ENCODE assay signal across 8 cellular contexts in the genomic region with DNA sequence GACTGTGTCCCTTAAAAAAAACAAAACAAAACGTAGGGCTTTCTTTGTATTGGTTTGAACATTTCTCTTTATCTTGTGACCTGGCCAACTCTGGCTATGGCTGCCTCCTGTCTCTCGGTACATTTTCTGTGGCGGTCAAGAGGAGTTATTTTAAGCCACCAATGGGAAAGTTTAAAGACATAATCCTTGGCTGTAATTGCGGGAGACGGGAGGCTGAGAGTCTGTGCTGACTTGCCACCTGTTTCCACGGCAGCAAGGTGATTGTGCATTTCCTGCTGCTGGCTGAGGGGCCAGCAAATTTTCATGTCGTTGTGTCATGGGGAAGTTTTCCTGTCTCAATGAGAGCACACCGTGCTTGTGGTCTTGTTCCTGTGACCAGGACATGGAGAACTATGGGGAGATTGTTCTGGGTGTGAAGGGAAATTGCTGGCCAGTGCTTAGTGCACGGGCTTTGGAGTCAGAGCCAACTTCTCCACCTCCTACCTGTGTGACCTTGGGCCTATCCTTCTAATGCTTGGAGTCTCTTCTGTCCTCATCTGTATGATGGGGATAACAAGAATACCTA. TPM values are rescaled to one million over a fixed set of nuclear protein-coding genes. Genes with fewer than 3 reads are reported as not detected.
A peak's percentile ranks its signal among the peaks of the same experiment; 100 is the strongest.
DNase-seq lines count a peak whose midpoint lies in the region; ATAC-seq and TF ChIP-seq lines count a peak whose summit lies in the region.

No MANE protein-coding gene starts in this region.

- peak overlapping the region; percentile 78 for H3K4me3 Mint-ChIP-seq in activated naive CD8-positive, alpha-beta T cell treated with anti-CD3 and anti-CD28 coated beads, Interleukin-2, amount 10 ng/mL, durations not matched to agents 7 days and 5 days

- peak overlapping the region; percentile 69 for H3K27ac ChIP-seq in lower lobe of right lung

- intact Hi-C loops in lower lobe of right lung (cut with DNase I) = no loop called here

- peak; percentile 47 to 86 for DNase-seq in NCI-H2081 (lab: John Stamatoyannopoulos, UW)
- no peak for DNase-seq in activated naive CD8-positive, alpha-beta T cell treated with anti-CD3 and anti-CD28 coated beads, Interleukin-2, amount 10 ng/mL, durations not matched to agents 7 days and 5 days
- peak; percentile 55 for DNase-seq in lower lobe of right lung
- no peak for DNase-seq in SKM-1 treated with dmso at 0.1 percent for 144 hours (lab: John Stamatoyannopoulos, UW; ENCODE audit: unreplicated experiment)
- no peak for DNase-seq in GDM1 (lab: John Stamatoyannopoulos, UW)

- H3K4me1 Mint-ChIP-seq in activated naive CD8-positive, alpha-beta T cell treated with anti-CD3 and anti-CD28 coated beads, Interleukin-2, amount 10 ng/mL, durations not matched to agents 7 days and 5 days = peaks cover 39% of the 10 kb centered on the region

- POLR2A ChIA-PET in activated naive CD8-positive, alpha-beta T cell treated with anti-CD3 and anti-CD28 coated beads, Interleukin-2, amount 10 ng/mL, durations not matched to agents 7 days and 5 days (lab: Charles Lee) = no interaction called here

- no peak overlapping the region for H3K4me3 ChIP-seq in lower lobe of right lung

- H3K36me3 ChIP-seq in lower lobe of right lung = no peaks in the 10 kb centered on the region

- ATAC-seq in GM18511 (IDR thresholded peaks at IDR 0.05; ENCODE audit: unreplicated experiment) (peak; percentile 38), lower lobe of right lung (peak; percentile 82 to 90), GM21619 (IDR thresholded peaks at IDR 0.05; ENCODE audit: unreplicated experiment) (no peak), GM19328 (IDR thresholded peaks at IDR 0.05; ENCODE audit: unreplicated experiment) (no peak)
- ATAC-seq in activated naive CD8-positive, alpha-beta T cell treated with anti-CD3 and anti-CD28 coated beads, Interleukin-2, amount 10 ng/mL, durations not matched to agents 7 days and 5 days (ENCODE audit: low read depth) = peak; percentile 50

- H3K36me3 Mint-ChIP-seq in activated naive CD8-positive, alpha-beta T cell treated with anti-CD3 and anti-CD28 coated beads, Interleukin-2, amount 10 ng/mL, durations not matched to agents 7 days and 5 days = peaks cover 18% of the 10 kb centered on the region

- H3K27me3 ChIP-seq in lower lobe of right lung (ENCODE audit: low read depth) = no peaks in the 10 kb centered on the region

- H3K27me3 Mint-ChIP-seq in activated naive CD8-positive, alpha-beta T cell treated with anti-CD3 and anti-CD28 coated beads, Interleukin-2, amount 10 ng/mL, durations not matched to agents 7 days and 5 days = no peaks in the 10 kb centered on the region

- peaks cover 40% of the 10 kb centered on the region for H3K4me1 ChIP-seq in lower lobe of right lung

- H3K9me3 Mint-ChIP-seq in activated naive CD8-positive, alpha-beta T cell treated with anti-CD3 and anti-CD28 coated beads, Interleukin-2, amount 10 ng/mL, durations not matched to agents 7 days and 5 days = no peaks in the 10 kb centered on the region

- peak overlapping the region; percentile 82 for H3K27ac Mint-ChIP-seq in activated naive CD8-positive, alpha-beta T cell treated with anti-CD3 and anti-CD28 coated beads, Interleukin-2, amount 10 ng/mL, durations not matched to agents 7 days and 5 days

- H3K9me3 ChIP-seq in lower lobe of right lung = no peaks in the 10 kb centered on the region

- no peak for TF ChIP-seq CTCF in lower lobe of right lung (IDR thresholded peaks at IDR 0.05)

RNA-seq across cellular contexts. Expression of a gene that starts 11.0 kb away (rescaled TPM):
- total RNA-seq in activated naive CD8-positive, alpha-beta T cell treated with anti-CD3 and anti-CD28 coated beads, Interleukin-2, amount 10 ng/mL, durations not matched to agents 7 days and 5 days = 10 to 100 TPM; 51.5 to 53.5 TPM
- total RNA-seq in lower lobe of right lung = 40.0 TPM

Comparison
In these comparisons a context has a peak if more than half of its experiments do, and no peak if none do; other contexts are left out.
1. ATAC-seq: peak in GM18511 (single experiment), activated naive CD8-positive, alpha-beta T cell treated with anti-CD3 and anti-CD28 coated beads, Interleukin-2, amount 10 ng/mL, durations not matched to agents 7 days and 5 days (single experiment) and lower lobe of right lung (2 of 2); none in GM21619 (single experiment) and GM19328 (single experiment).
2. DNase-seq: peak in NCI-H2081 (2 of 2) and lower lobe of right lung (single experiment); none in activated naive CD8-positive, alpha-beta T cell treated with anti-CD3 and anti-CD28 coated beads, Interleukin-2, amount 10 ng/mL, durations not matched to agents 7 days and 5 days (single experiment), SKM-1 treated with dmso at 0.1 percent for 144 hours (single experiment) and GDM1 (single experiment).